ENCODE assay signal across 1 cellular context in the genomic region with DNA sequence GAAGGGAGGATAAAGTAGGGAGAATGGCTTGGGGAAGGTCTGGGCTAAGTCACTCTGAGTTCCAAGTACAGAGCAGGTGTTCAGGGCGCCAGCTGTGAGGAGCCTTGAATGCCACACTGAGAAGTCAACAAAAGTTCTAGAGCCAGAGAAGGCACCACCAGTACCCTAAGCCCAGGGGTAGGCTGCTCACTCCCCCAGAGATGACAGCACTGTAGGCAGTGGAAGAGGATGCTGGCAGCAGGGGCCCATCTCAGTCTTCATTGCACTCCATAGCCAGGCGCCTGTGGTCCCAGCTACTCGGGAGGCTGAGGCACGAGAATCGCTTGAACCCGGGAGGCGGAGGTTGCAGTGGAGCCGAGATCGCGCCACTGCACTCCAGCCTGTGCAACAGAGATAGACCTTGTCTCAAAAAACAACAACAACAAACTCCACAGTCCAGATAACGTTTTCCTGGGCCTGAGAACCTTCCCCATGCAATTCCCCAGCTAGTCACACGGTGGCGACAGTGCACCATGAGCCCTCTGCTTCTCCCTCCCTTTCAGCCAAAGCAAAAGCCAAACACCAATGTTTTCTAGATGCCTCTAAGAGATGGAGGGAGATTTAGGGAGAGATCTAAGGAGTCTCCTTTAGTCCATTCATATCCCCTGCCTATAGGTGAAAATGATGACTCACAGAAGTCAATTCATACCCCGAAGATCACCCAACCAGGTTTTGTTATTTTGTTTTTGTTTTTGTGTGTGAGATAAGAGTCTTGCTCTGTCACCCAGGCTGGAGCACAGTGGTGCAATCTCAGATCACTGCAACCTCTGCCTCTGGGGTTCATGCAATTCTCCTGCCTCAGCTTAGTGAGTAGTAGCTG.
A peak's percentile ranks its signal among the peaks of the same experiment; 100 is the strongest.
TF ChIP-seq lines count a peak whose summit lies in the region.

No MANE protein-coding gene starts in this region.

TF ChIP-seq in K562, 482 proteins besides CTCF, POLR2A, EP300 and RAD21 (continued from another document and continues in another):
- TF ChIP-seq, protein P1, sequence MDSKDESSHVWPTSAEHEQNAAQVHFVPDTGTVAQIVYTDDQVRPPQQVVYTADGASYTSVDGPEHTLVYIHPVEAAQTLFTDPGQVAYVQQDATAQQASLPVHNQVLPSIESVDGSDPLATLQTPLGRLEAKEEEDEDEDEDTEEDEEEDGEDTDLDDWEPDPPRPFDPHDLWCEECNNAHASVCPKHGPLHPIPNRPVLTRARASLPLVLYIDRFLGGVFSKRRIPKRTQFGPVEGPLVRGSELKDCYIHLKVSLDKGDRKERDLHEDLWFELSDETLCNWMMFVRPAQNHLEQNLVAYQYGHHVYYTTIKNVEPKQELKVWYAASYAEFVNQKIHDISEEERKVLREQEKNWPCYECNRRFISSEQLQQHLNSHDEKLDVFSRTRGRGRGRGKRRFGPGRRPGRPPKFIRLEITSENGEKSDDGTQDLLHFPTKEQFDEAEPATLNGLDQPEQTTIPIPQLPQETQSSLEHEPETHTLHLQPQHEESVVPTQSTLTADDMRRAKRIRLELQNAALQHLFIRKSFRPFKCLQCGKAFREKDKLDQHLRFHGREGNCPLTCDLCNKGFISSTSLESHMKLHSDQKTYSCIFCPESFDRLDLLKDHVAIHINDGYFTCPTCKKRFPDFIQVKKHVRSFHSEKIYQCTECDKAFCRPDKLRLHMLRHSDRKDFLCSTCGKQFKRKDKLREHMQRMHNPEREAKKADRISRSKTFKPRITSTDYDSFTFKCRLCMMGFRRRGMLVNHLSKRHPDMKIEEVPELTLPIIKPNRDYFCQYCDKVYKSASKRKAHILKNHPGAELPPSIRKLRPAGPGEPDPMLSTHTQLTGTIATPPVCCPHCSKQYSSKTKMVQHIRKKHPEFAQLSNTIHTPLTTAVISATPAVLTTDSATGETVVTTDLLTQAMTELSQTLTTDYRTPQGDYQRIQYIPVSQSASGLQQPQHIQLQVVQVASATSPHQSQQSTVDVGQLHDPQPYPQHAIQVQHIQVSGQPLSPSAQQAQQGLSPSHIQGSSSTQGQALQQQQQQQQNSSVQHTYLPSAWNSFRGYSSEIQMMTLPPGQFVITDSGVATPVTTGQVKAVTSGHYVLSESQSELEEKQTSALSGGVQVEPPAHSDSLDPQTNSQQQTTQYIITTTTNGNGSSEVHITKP (IDR thresholded peaks at IDR 0.05; ENCODE audit: partially characterized antibody): peak; percentile 75
- peak; percentile 95 for TF ChIP-seq HDAC2 (IDR thresholded peaks at IDR 0.05)
- TF ChIP-seq, protein P2, sequence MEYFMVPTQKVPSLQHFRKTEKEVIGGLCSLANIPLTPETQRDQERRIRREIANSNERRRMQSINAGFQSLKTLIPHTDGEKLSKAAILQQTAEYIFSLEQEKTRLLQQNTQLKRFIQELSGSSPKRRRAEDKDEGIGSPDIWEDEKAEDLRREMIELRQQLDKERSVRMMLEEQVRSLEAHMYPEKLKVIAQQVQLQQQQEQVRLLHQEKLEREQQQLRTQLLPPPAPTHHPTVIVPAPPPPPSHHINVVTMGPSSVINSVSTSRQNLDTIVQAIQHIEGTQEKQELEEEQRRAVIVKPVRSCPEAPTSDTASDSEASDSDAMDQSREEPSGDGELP (CRISPR knock-in tag; IDR thresholded peaks at IDR 0.05; ENCODE audit: borderline replicate concordance): peak; percentile 42; the same call in 1 of the 2 replicates
- no peak for TF ChIP-seq ZNF644 (tag; IDR thresholded peaks at IDR 0.05; ENCODE audit: low read depth)
- TF ChIP-seq, protein P3, sequence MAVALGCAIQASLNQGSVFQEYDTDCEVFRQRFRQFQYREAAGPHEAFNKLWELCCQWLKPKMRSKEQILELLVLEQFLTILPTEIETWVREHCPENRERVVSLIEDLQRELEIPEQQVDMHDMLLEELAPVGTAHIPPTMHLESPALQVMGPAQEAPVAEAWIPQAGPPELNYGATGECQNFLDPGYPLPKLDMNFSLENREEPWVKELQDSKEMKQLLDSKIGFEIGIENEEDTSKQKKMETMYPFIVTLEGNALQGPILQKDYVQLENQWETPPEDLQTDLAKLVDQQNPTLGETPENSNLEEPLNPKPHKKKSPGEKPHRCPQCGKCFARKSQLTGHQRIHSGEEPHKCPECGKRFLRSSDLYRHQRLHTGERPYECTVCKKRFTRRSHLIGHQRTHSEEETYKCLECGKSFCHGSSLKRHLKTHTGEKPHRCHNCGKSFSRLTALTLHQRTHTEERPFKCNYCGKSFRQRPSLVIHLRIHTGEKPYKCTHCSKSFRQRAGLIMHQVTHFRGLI (CRISPR knock-in tag; IDR thresholded peaks at IDR 0.05): no peak
- no peak for TF ChIP-seq ZNF143 (CRISPR knock-in tag; IDR thresholded peaks at IDR 0.05)
- TF ChIP-seq, protein P4, sequence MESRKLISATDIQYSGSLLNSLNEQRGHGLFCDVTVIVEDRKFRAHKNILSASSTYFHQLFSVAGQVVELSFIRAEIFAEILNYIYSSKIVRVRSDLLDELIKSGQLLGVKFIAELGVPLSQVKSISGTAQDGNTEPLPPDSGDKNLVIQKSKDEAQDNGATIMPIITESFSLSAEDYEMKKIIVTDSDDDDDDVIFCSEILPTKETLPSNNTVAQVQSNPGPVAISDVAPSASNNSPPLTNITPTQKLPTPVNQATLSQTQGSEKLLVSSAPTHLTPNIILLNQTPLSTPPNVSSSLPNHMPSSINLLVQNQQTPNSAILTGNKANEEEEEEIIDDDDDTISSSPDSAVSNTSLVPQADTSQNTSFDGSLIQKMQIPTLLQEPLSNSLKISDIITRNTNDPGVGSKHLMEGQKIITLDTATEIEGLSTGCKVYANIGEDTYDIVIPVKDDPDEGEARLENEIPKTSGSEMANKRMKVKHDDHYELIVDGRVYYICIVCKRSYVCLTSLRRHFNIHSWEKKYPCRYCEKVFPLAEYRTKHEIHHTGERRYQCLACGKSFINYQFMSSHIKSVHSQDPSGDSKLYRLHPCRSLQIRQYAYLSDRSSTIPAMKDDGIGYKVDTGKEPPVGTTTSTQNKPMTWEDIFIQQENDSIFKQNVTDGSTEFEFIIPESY (CRISPR knock-in tag; IDR thresholded peaks at IDR 0.05): peak; percentile 19; the same call in 1 of the 2 replicates
- TF ChIP-seq ARID2 (IDR thresholded peaks at IDR 0.05): peak; percentile 86
- TF ChIP-seq SETDB1 (IDR thresholded peaks at IDR 0.05; ENCODE audit: low read length): no peak
- no peak for TF ChIP-seq RHOXF2B (CRISPR knock-in tag; conservative IDR thresholded peaks at IDR 0.05)
- no peak for TF ChIP-seq NFE2L1 (tag; IDR thresholded peaks at IDR 0.05; ENCODE audit: borderline replicate concordance, low read depth)
- TF ChIP-seq, protein P5, sequence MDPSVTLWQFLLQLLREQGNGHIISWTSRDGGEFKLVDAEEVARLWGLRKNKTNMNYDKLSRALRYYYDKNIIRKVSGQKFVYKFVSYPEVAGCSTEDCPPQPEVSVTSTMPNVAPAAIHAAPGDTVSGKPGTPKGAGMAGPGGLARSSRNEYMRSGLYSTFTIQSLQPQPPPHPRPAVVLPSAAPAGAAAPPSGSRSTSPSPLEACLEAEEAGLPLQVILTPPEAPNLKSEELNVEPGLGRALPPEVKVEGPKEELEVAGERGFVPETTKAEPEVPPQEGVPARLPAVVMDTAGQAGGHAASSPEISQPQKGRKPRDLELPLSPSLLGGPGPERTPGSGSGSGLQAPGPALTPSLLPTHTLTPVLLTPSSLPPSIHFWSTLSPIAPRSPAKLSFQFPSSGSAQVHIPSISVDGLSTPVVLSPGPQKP (CRISPR knock-in tag; IDR thresholded peaks at IDR 0.05): no peak
- TF ChIP-seq FOXP1 (CRISPR knock-in tag; IDR thresholded peaks at IDR 0.05): peak; percentile 89
- no peak for TF ChIP-seq FOS (IDR thresholded peaks at IDR 0.05; ENCODE audit: extremely low read depth, insufficient read length)
- no peak for TF ChIP-seq HDAC3 (IDR thresholded peaks at IDR 0.05; ENCODE audit: borderline replicate concordance, partially characterized antibody)
- TF ChIP-seq, protein P6, sequence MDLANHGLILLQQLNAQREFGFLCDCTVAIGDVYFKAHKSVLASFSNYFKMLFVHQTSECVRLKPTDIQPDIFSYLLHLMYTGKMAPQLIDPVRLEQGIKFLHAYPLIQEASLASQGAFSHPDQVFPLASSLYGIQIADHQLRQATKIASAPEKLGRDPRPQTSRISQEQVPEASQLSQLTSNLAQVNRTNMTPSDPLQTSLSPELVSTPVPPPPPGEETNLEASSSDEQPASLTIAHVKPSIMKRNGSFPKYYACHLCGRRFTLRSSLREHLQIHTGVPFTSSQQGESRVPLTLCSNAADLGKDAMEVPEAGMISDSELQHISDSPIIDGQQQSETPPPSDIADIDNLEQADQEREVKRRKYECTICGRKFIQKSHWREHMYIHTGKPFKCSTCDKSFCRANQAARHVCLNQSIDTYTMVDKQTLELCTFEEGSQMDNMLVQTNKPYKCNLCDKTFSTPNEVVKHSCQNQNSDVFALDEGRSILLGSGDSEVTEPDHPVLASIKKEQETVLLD (IDR thresholded peaks at IDR 0.05): 0 out of 2 replicates have a peak, but pooled peaks have one; percentile 26
- peak; percentile 83 for TF ChIP-seq CTBP1 (IDR thresholded peaks at IDR 0.05; ENCODE audit: borderline replicate concordance)
- TF ChIP-seq TGIF2 (CRISPR knock-in tag; IDR thresholded peaks at IDR 0.05): no peak
- no peak for TF ChIP-seq GTF2A2 (tag; IDR thresholded peaks at IDR 0.05)
- TF ChIP-seq ZEB2 (IDR thresholded peaks at IDR 0.05): no peak
- peak; percentile 3 for TF ChIP-seq NCOA4 (IDR thresholded peaks at IDR 0.05; ENCODE audit: partially characterized antibody)
- TF ChIP-seq RUNX1 (IDR thresholded peaks at IDR 0.05; ENCODE audit: low read depth): no peak
- TF ChIP-seq YY1 (IDR thresholded peaks at IDR 0.05; ENCODE audit: borderline replicate concordance in 1 of 3, control insufficient read depth in 1 of 3, extremely low read depth in 1 of 3, insufficient read depth in 3 of 3, insufficient read length in 1 of 3, insufficient replicate concordance in 2 of 3, low read depth in 1 of 3, low read length in 2 of 3): peak in 1 of 3 experiments; percentile 8
- no peak for TF ChIP-seq CHD4 (IDR thresholded peaks at IDR 0.05; ENCODE audit: insufficient read depth, insufficient replicate concordance, low read depth, low read length, poor library complexity, severe bottlenecking)
- TF ChIP-seq TAF9B (IDR thresholded peaks at IDR 0.05; ENCODE audit: partially characterized antibody): no peak
- TF ChIP-seq JUNB (CRISPR knock-in tag; conservative IDR thresholded peaks at IDR 0.05): 0 out of 2 replicates have a peak, but pooled peaks have one; percentile 9
- peak; percentile 31; the same call in 1 of the 2 replicates for TF ChIP-seq NR2C1 (IDR thresholded peaks at IDR 0.05)
- TF ChIP-seq NR2C1 (tag; IDR thresholded peaks at IDR 0.05): no peak
- TF ChIP-seq ZNF780A (CRISPR knock-in tag; IDR thresholded peaks at IDR 0.05): no peak
- TF ChIP-seq FOXK1 (CRISPR knock-in tag; IDR thresholded peaks at IDR 0.05; ENCODE audit: borderline replicate concordance): no peak
- TF ChIP-seq MCM7 (IDR thresholded peaks at IDR 0.05): no peak
- TF ChIP-seq, protein P7, sequence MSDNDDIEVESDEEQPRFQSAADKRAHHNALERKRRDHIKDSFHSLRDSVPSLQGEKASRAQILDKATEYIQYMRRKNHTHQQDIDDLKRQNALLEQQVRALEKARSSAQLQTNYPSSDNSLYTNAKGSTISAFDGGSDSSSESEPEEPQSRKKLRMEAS (CRISPR knock-in tag; IDR thresholded peaks at IDR 0.05): no peak
- TF ChIP-seq TOE1 (IDR thresholded peaks at IDR 0.05; ENCODE audit: borderline replicate concordance): peak; percentile 57; the same call in 1 of the 2 replicates
- TF ChIP-seq TOE1 (CRISPR knock-in tag; IDR thresholded peaks at IDR 0.05; ENCODE audit: borderline replicate concordance, low read depth): 0 out of 2 replicates have a peak, but pooled peaks have one; percentile 63
- TF ChIP-seq, protein P8, sequence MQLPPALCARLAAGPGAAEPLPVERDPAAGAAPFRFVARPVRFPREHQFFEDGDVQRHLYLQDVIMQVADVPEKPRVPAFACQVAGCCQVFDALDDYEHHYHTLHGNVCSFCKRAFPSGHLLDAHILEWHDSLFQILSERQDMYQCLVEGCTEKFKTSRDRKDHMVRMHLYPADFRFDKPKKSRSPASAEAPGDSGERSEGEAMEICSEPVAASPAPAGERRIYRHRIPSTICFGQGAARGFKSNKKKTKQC (CRISPR knock-in tag; IDR thresholded peaks at IDR 0.05): no peak
- TF ChIP-seq FOXJ3 (CRISPR knock-in tag; IDR thresholded peaks at IDR 0.05): no peak
- no peak for TF ChIP-seq ELF4 (CRISPR knock-in tag; IDR thresholded peaks at IDR 0.05)
- TF ChIP-seq RBM34 (IDR thresholded peaks at IDR 0.05; ENCODE audit: borderline replicate concordance, insufficient read depth, low read length): no peak
- peak; percentile 79 for TF ChIP-seq C11orf30 (IDR thresholded peaks at IDR 0.05; ENCODE audit: low read depth)
- peak; percentile 43 to 66; a peak in 3 of 4 replicates for TF ChIP-seq MAZ (CRISPR knock-in tag; conservative IDR thresholded peaks at IDR 0.05 in 1 of 2, IDR thresholded peaks at IDR 0.05 in 1 of 2)
- TF ChIP-seq BMI1 (IDR thresholded peaks at IDR 0.05; ENCODE audit: low read length): no peak
- TF ChIP-seq POLR3A (IDR thresholded peaks at IDR 0.05; ENCODE audit: borderline replicate concordance, extremely low read depth, insufficient read depth, insufficient read length): no peak
- TF ChIP-seq MTA2 (IDR thresholded peaks at IDR 0.05; ENCODE audit: low read depth): peak; percentile 76
- TF ChIP-seq, protein P9, sequence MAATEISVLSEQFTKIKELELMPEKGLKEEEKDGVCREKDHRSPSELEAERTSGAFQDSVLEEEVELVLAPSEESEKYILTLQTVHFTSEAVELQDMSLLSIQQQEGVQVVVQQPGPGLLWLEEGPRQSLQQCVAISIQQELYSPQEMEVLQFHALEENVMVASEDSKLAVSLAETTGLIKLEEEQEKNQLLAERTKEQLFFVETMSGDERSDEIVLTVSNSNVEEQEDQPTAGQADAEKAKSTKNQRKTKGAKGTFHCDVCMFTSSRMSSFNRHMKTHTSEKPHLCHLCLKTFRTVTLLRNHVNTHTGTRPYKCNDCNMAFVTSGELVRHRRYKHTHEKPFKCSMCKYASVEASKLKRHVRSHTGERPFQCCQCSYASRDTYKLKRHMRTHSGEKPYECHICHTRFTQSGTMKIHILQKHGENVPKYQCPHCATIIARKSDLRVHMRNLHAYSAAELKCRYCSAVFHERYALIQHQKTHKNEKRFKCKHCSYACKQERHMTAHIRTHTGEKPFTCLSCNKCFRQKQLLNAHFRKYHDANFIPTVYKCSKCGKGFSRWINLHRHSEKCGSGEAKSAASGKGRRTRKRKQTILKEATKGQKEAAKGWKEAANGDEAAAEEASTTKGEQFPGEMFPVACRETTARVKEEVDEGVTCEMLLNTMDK (IDR thresholded peaks at IDR 0.05; ENCODE audit: borderline replicate concordance, insufficient read depth, low read depth, low read length, poor library complexity, severe bottlenecking): no peak
